In the genomic region with DNA sequence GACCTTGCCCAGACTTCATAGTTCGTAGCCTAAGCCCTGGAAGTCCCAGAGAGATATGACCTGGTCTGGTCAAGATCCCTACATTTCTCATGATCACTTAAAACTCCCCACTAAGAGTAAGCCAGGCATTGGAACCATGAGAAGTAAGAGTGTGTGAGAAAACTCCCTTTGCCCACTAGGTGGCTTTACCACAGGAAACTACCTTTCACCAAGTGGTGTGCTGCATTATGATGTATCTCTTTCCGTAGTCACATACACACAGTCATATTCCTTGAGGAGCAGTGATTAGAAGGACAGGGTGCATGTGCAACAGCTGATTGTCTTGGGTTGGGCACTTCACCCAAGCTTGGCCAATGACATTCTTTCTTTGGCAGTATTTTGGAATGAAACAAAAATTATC, we compare ENCODE assay signal across 13 cellular contexts.
DNase-seq lines count a peak whose midpoint lies in the region; ATAC-seq and TF ChIP-seq lines count a peak whose summit lies in the region.
"Had no signal": no experiment of that assay in that cellular context is flagged by ENCODE, and none has a peak within 500 bp of the region (broad histone marks: within the 10 kb centered on the region; RNA-seq: fewer than 3 reads in every experiment).

No MANE protein-coding gene starts in this region.

- no peaks in the 10 kb centered on the region for H3K9me3 ChIP-seq in DND-41 (ENCODE audit: insufficient read depth, low read length, severe bottlenecking)
- H3K9me3 ChIP-seq in WERI-Rb-1 (ENCODE audit: severe bottlenecking): no peaks in the 10 kb centered on the region
- no peaks in the 10 kb centered on the region for H3K9me3 ChIP-seq in thyroid gland
- H3K9me3 ChIP-seq: uterus had no signal

- H4K20me1 ChIP-seq in DND-41 (ENCODE audit: insufficient read depth, low read length): no peaks in the 10 kb centered on the region

- TF ChIP-seq RAD21 in Ishikawa (IDR thresholded peaks at IDR 0.05; ENCODE audit: low read depth): peak; percentile 58

- no peak overlapping the region for H3K4me2 ChIP-seq in DND-41 (ENCODE audit: insufficient read depth, low read length)

- H3K27ac ChIP-seq in DND-41 (ENCODE audit: low read length) (no peak overlapping the region), WERI-Rb-1 (no peak overlapping the region), thyroid gland (no peak overlapping the region), caudate nucleus (ENCODE audit: low read depth, low read length) (no peak overlapping the region)
- H3K27ac ChIP-seq: GM23248, uterus had no signal

- no peak overlapping the region for H3K9ac ChIP-seq in DND-41 (ENCODE audit: low read depth, low read length)
- H3K9ac ChIP-seq: GM23248 had no signal

- H3K4me1 ChIP-seq in DND-41 (ENCODE audit: insufficient read depth, low read length) (no peaks in the 10 kb centered on the region), thyroid gland (peaks cover 0 to 5% of the 10 kb centered on the region in 2 donors)
- H3K4me1 ChIP-seq: uterus had no signal

- TF ChIP-seq CTCF in DND-41 (IDR thresholded peaks at IDR 0.05; ENCODE audit: borderline replicate concordance, extremely low read depth, low read length, poor library complexity, severe bottlenecking) (peak; percentile 50), WERI-Rb-1 (IDR thresholded peaks at IDR 0.05; ENCODE audit: low read depth, low read length) (peak; percentile 81), thyroid gland (IDR thresholded peaks at IDR 0.05) (peak in 2 of 6 experiments; percentile 13 to 18)

- TF ChIP-seq POLR2A in thyroid gland (IDR thresholded peaks at IDR 0.05): no peak

- H3K27me3 ChIP-seq in DND-41 (ENCODE audit: insufficient read depth, low read length, poor library complexity) (no peaks in the 10 kb centered on the region), WERI-Rb-1 (ENCODE audit: insufficient read depth, low read depth, severe bottlenecking) (no peaks in the 10 kb centered on the region), thyroid gland (no peaks in the 10 kb centered on the region)
- H3K27me3 ChIP-seq: uterus had no signal

- H2AFZ ChIP-seq in DND-41 (ENCODE audit: low read depth, low read length): no peak overlapping the region
- H2AFZ ChIP-seq: GM23248 had no signal

- no peaks in the 10 kb centered on the region for H3K79me2 ChIP-seq in DND-41 (ENCODE audit: insufficient read depth, low read length)

- 90 to 92% methylated on average over 2 of the region's 2 CpGs for WGBS in thyroid gland, 2 donors

- H3K4me3 ChIP-seq in DND-41 (ENCODE audit: low read depth in 1 of 2, low read length in 2 of 2): no peak overlapping the region
- H3K4me3 ChIP-seq in WERI-Rb-1 (ENCODE audit: low read depth, low read length): no peak overlapping the region
- no peak overlapping the region for H3K4me3 ChIP-seq in thyroid gland (replicated peaks in 1 of 3)
- H3K4me3 ChIP-seq: GM23248, uterus had no signal

- TF ChIP-seq EP300 in Ishikawa (IDR thresholded peaks at IDR 0.05; ENCODE audit: borderline replicate concordance): no peak

- intact Hi-C loops in thyroid gland (cut with DNase I): no loop called here

- ATAC-seq in DND-41 (ENCODE audit: insufficient read depth, low read depth): peak; percentile 40; the same call in 1 of the 3 replicates
- ATAC-seq: activated T-cell treated with anti-CD3 and anti-CD28 coated beads, Interleukin-2, amount 50 U/mL, for 4 hours had no signal

- H3K36me3 ChIP-seq in DND-41 (ENCODE audit: insufficient read depth, low read length) (no peaks in the 10 kb centered on the region), WERI-Rb-1 (no peaks in the 10 kb centered on the region), thyroid gland (no peaks in the 10 kb centered on the region)
- H3K36me3 ChIP-seq: uterus had no signal

- DNase-seq in DND-41 (no peak), WERI-Rb-1 (no peak), kidney tubule cell (ENCODE audit: low spot score) (peak; percentile 17), NCI-H1930 (lab: John Stamatoyannopoulos, UW) (no peak), thyroid gland (no peak), caudate nucleus (lab: John Stamatoyannopoulos, UW) (no peak)
- DNase-seq in activated T-cell treated with anti-CD3 and anti-CD28 coated beads, Interleukin-2, amount 50 U/mL, for 48 hours: no peak
- DNase-seq: activated T-cell treated with anti-CD3 and anti-CD28 coated beads, Interleukin-2, amount 50 U/mL, for 4 hours; GM23248; NCI-H2171 treated with DMSO at 0.1 percent for 48 hours; T-helper 2 cell; uterus had no signal

TF ChIP-seq in Ishikawa, 13 proteins besides CTCF, POLR2A, EP300 and RAD21:
- TF ChIP-seq FOXM1 (IDR thresholded peaks at IDR 0.05; ENCODE audit: borderline replicate concordance, low read depth): no peak
- TF ChIP-seq CREB1 (IDR thresholded peaks at IDR 0.05; ENCODE audit: low read depth): no peak
- TF ChIP-seq, protein P1, sequence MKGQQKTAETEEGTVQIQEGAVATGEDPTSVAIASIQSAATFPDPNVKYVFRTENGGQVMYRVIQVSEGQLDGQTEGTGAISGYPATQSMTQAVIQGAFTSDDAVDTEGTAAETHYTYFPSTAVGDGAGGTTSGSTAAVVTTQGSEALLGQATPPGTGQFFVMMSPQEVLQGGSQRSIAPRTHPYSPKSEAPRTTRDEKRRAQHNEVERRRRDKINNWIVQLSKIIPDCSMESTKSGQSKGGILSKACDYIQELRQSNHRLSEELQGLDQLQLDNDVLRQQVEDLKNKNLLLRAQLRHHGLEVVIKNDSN (IDR thresholded peaks at IDR 0.05): no peak
- TF ChIP-seq ZBTB7A (IDR thresholded peaks at IDR 0.05; ENCODE audit: low read depth): no peak
- no peak for TF ChIP-seq EGR1 (IDR thresholded peaks at IDR 0.05)
- TF ChIP-seq, protein P2, sequence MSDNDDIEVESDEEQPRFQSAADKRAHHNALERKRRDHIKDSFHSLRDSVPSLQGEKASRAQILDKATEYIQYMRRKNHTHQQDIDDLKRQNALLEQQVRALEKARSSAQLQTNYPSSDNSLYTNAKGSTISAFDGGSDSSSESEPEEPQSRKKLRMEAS (IDR thresholded peaks at IDR 0.05): no peak
- no peak for TF ChIP-seq CEBPB (IDR thresholded peaks at IDR 0.05)
- TF ChIP-seq TCF12 (IDR thresholded peaks at IDR 0.05; ENCODE audit: low read depth): no peak
- TF ChIP-seq TEAD4 (IDR thresholded peaks at IDR 0.05): no peak
